Comparison of ENCODE assay signal across 8 cellular contexts in genomic region chr21:8205094-8205891, GRCh38.
DNase-seq lines count a peak whose midpoint lies in the region; ATAC-seq, FAIRE-seq and TF ChIP-seq lines count a peak whose summit lies in the region.
"Not testable (repeated sequence)": the region's sequence is repeated elsewhere in the genome, so short reads cannot be mapped to it uniquely, and the experiment has no call there.

No MANE protein-coding gene starts in this region.

- H2AFZ ChIP-seq in DND-41 (ENCODE audit: low read depth, low read length) = not testable (repeated sequence)

- no CpG with 5 or more reads among the region's 111 CpGs for WGBS in right lobe of liver (ENCODE audit: insufficient coverage, low coverage, low lambda C conversion rate, missing lambda C conversion rate)
- WGBS in pancreas, 2 donors = no CpG with 5 or more reads among the region's 111 CpGs
- WGBS in aorta, 2 donors = no CpG with 5 or more reads among the region's 111 CpGs

- not testable (repeated sequence) for H3K27ac Mint-ChIP-seq in T-helper 17 cell; activated naive CD8-positive, alpha-beta T cell treated with anti-CD3 and anti-CD28 coated beads, Interleukin-2, amount 10 ng/mL, durations not matched to agents 7 days and 5 days

- peak; percentile 87 for ATAC-seq in DND-41 (ENCODE audit: insufficient read depth, low read depth)
- ATAC-seq in HG03039 (IDR thresholded peaks at IDR 0.05; ENCODE audit: unreplicated experiment) = peak; percentile 94
- ATAC-seq in T-helper 17 cell = peak; percentile 61
- peak; percentile 100 for ATAC-seq in activated naive CD8-positive, alpha-beta T cell treated with anti-CD3 and anti-CD28 coated beads, Interleukin-2, amount 10 ng/mL, durations not matched to agents 7 days and 5 days (ENCODE audit: low read depth)
- peak; percentile 100 for ATAC-seq in Right ventricle myocardium superior (ENCODE audit: poor library complexity)
- ATAC-seq in right lobe of liver = peak; percentile 98 to 100 (median 100)
- peak; percentile 99 to 100 (median 100) for ATAC-seq in pancreas
- ATAC-seq in aorta (ENCODE audit: low FRiP score) = peak; percentile 100

- H3K4me1 Mint-ChIP-seq in T-helper 17 cell; activated naive CD8-positive, alpha-beta T cell treated with anti-CD3 and anti-CD28 coated beads, Interleukin-2, amount 10 ng/mL, durations not matched to agents 7 days and 5 days: not testable (repeated sequence)

- not testable (repeated sequence) for H3K4me3 ChIP-seq in DND-41 (ENCODE audit: low read depth in 1 of 2, low read length in 2 of 2); right lobe of liver; pancreas; aorta (ENCODE audit: low read length in 2 of 2)

- not testable (repeated sequence) for DNase-seq in DND-41; T-helper 17 cell; activated naive CD8-positive, alpha-beta T cell treated with anti-CD3 and anti-CD28 coated beads, Interleukin-2, amount 10 ng/mL, durations not matched to agents 7 days and 5 days; Right ventricle myocardium superior; right lobe of liver; pancreas; aorta

- H3K27ac ChIP-seq in DND-41 (ENCODE audit: low read length); right lobe of liver; pancreas; aorta (ENCODE audit: low read depth in 1 of 2, low read length in 2 of 2): not testable (repeated sequence)

- H3K4me2 ChIP-seq in DND-41 (ENCODE audit: insufficient read depth, low read length) = not testable (repeated sequence)

- intact Hi-C loops in Right ventricle myocardium superior (cut with DNase I); right lobe of liver (cut with DNase I); pancreas (cut with DNase I); aorta (cut with DNase I): not testable (repeated sequence)

- H3K27me3 ChIP-seq in DND-41 (ENCODE audit: insufficient read depth, low read length, poor library complexity); right lobe of liver; pancreas; aorta (ENCODE audit: control insufficient read depth in 1 of 2, insufficient read depth in 2 of 2, low read length in 1 of 2): not testable (repeated sequence)

- H3K36me3 Mint-ChIP-seq in T-helper 17 cell (ENCODE audit: low read depth); activated naive CD8-positive, alpha-beta T cell treated with anti-CD3 and anti-CD28 coated beads, Interleukin-2, amount 10 ng/mL, durations not matched to agents 7 days and 5 days: not testable (repeated sequence)

- H3K79me2 ChIP-seq in DND-41 (ENCODE audit: insufficient read depth, low read length) = not testable (repeated sequence)

- H3K9ac ChIP-seq in DND-41 (ENCODE audit: low read depth, low read length) = not testable (repeated sequence)

- not testable (repeated sequence) for H3K9me3 ChIP-seq in DND-41 (ENCODE audit: insufficient read depth, low read length, severe bottlenecking); T-helper 17 cell (ENCODE audit: control insufficient read depth, low read length, poor library complexity, severe bottlenecking); right lobe of liver; pancreas; aorta (ENCODE audit: control insufficient read depth, low read length)

- TF ChIP-seq CTCF in DND-41 (IDR thresholded peaks at IDR 0.05; ENCODE audit: borderline replicate concordance, extremely low read depth, low read length, poor library complexity, severe bottlenecking); right lobe of liver (IDR thresholded peaks at IDR 0.05); pancreas (IDR thresholded peaks at IDR 0.05): not testable (repeated sequence)

- not testable (repeated sequence) for H3K4me3 Mint-ChIP-seq in T-helper 17 cell; activated naive CD8-positive, alpha-beta T cell treated with anti-CD3 and anti-CD28 coated beads, Interleukin-2, amount 10 ng/mL, durations not matched to agents 7 days and 5 days

- POLR2A ChIA-PET in activated naive CD8-positive, alpha-beta T cell treated with anti-CD3 and anti-CD28 coated beads, Interleukin-2, amount 10 ng/mL, durations not matched to agents 7 days and 5 days (lab: Charles Lee) = not testable (repeated sequence)

- H4K20me1 ChIP-seq in DND-41 (ENCODE audit: insufficient read depth, low read length) = not testable (repeated sequence)

- H3K4me1 ChIP-seq in DND-41 (ENCODE audit: insufficient read depth, low read length); right lobe of liver; pancreas; aorta (ENCODE audit: control insufficient read depth in 1 of 2, insufficient read depth in 2 of 2, low read length in 2 of 2): not testable (repeated sequence)

- H3K27me3 Mint-ChIP-seq in T-helper 17 cell; activated naive CD8-positive, alpha-beta T cell treated with anti-CD3 and anti-CD28 coated beads, Interleukin-2, amount 10 ng/mL, durations not matched to agents 7 days and 5 days: not testable (repeated sequence)

- FAIRE-seq in pancreas (lab: Jason Lieb, UNC) = not testable (repeated sequence)

- not testable (repeated sequence) for H3K9me3 Mint-ChIP-seq in activated naive CD8-positive, alpha-beta T cell treated with anti-CD3 and anti-CD28 coated beads, Interleukin-2, amount 10 ng/mL, durations not matched to agents 7 days and 5 days

- not testable (repeated sequence) for TF ChIP-seq POLR2A in right lobe of liver (IDR thresholded peaks at IDR 0.05)

- not testable (repeated sequence) for H3K36me3 ChIP-seq in DND-41 (ENCODE audit: insufficient read depth, low read length); right lobe of liver; pancreas; aorta (ENCODE audit: control insufficient read depth in 1 of 2, insufficient read depth in 2 of 2, low read length in 1 of 2)
